1 cellular context compared by ENCODE assay signal in the genomic region with DNA sequence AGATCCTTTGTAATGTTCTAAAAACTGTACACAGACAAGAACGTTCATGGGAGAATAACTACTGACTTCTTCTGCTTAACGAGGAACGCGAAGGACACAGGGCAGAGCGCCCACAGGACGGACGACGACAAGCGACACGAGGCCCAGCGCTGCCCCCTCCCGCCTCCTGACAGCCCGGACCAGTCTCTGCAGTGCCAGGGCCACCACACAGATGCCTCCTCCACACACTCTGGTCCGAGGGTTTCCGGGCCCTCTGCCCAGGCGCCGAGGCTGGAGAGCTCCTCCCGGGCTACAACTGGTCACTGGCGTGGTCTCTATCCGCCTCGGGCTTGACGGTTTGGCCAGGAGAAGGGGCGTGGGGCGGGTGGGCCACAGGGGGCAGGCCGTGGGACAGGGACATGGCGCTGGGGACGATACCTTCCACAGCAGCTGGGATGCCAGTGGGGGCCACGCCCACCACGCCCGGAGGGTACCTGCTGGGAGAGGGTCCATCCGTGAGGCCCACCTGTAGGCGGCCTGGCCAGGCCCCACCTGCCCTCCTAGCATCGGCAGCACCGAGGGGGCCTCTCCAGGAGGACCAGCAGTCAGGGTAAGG.
TF ChIP-seq lines count a peak whose summit lies in the region.

No MANE protein-coding gene starts in this region.

TF ChIP-seq in IMR-90, 13 proteins besides CTCF, POLR2A, EP300 and RAD21 (continued from another document):
- no peak for TF ChIP-seq RFX5 (IDR thresholded peaks at IDR 0.05; ENCODE audit: low read depth, low read length)
- no peak for TF ChIP-seq FOS (IDR thresholded peaks at IDR 0.05; ENCODE audit: low read depth, low read length)
- TF ChIP-seq RCOR1 (IDR thresholded peaks at IDR 0.05; ENCODE audit: insufficient replicate concordance, low read length), result no peak
- TF ChIP-seq BHLHE40 (IDR thresholded peaks at IDR 0.05; ENCODE audit: low read depth, low read length), result no peak
- TF ChIP-seq CEBPB (IDR thresholded peaks at IDR 0.05; ENCODE audit: low read depth, low read length), result no peak
- TF ChIP-seq SMC3 (IDR thresholded peaks at IDR 0.05; ENCODE audit: low read depth, low read length), result no peak
- TF ChIP-seq MXI1 (IDR thresholded peaks at IDR 0.05; ENCODE audit: borderline replicate concordance, low read depth, low read length), result no peak
- no peak for TF ChIP-seq MAZ (IDR thresholded peaks at IDR 0.05; ENCODE audit: borderline replicate concordance, low read depth, low read length)
- TF ChIP-seq, protein P1, sequence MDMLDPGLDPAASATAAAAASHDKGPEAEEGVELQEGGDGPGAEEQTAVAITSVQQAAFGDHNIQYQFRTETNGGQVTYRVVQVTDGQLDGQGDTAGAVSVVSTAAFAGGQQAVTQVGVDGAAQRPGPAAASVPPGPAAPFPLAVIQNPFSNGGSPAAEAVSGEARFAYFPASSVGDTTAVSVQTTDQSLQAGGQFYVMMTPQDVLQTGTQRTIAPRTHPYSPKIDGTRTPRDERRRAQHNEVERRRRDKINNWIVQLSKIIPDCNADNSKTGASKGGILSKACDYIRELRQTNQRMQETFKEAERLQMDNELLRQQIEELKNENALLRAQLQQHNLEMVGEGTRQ (IDR thresholded peaks at IDR 0.05; ENCODE audit: low read depth, low read length), result no peak
- no peak for TF ChIP-seq CHD1 (IDR thresholded peaks at IDR 0.05; ENCODE audit: low read depth, low read length)
TF ChIP-seq in IMR-90: peak in this region for 0.
